ENCODE assay signal across 8 cellular contexts in the genomic region with DNA sequence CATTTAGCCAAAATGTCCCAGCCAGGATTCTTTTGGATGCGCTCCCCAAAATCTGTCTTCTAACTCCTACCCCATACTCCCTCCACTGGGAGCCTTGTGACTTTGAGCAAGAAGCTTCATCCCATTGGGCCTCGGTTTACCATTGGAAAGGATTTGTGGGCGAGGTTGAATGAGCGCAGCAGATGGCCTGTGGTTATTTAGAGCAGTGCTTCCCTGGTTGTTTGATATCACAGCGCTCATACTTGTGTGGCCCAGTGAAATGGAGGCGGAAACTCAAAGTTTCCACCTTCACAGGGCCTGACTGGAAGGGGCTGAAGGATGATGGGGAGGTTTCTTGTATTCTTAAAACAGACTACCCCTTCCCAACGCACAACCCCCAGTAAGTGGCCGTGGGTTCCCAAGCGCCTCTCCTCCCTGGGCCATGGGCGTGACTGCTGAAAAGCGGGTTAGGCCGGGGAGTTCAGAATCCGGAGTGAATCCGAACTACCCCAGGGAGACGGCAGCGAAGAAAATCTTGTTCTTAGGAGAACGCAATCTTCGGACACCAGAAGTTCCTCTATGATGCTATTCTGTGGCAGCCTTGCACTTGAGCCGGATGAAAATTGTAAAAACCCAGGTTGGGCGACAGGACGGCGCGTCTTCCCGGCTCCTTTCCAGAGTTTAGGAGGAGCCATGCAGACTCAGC. TPM values are rescaled to one million over a fixed set of nuclear protein-coding genes. Genes with fewer than 3 reads are reported as not detected.
DNase-seq lines count a peak whose midpoint lies in the region; ATAC-seq and TF ChIP-seq lines count a peak whose summit lies in the region.

No MANE protein-coding gene starts in this region.

- intact Hi-C loops in psoas muscle (cut with DNase I) = loop anchor here (2.0 to 10.0 kb wide), 2 partner anchors 16 to 174 kb away; a partner anchor contains a TSS

- peaks cover 40% of the 10 kb centered on the region for H3K27me3 Mint-ChIP-seq in WTC11 (ENCODE audit: low read depth)

- H3K4me3 Mint-ChIP-seq in WTC11 = peak overlapping the region; percentile 95

- H3K4me1 ChIP-seq in psoas muscle = peaks cover 23% of the 10 kb centered on the region

- H3K27ac ChIP-seq in psoas muscle = peak overlapping the region; percentile 100

- peaks cover 30% of the 10 kb centered on the region for H3K4me1 Mint-ChIP-seq in WTC11

- H3K27me3 ChIP-seq in psoas muscle (ENCODE audit: insufficient read depth in 3 of 3, low read length in 2 of 3) = no peaks in the 10 kb centered on the region

- H3K4me3 ChIP-seq in fibroblast of pulmonary artery (replicated peaks; ENCODE audit: low read depth, low read length) (peak overlapping the region; percentile 97), psoas muscle (peak overlapping the region; percentile 100)

- no peaks in the 10 kb centered on the region for H3K9me3 Mint-ChIP-seq in WTC11

- peak; percentile 46 for DNase-seq in COLO829 (ENCODE audit: low spot score)
- DNase-seq in WTC11 (ENCODE audit: low spot score) = no peak
- DNase-seq in fibroblast of pulmonary artery (ENCODE audit: low read depth) = peak; percentile 51
- DNase-seq in psoas muscle = no peak
- DNase-seq in midbrain (lab: John Stamatoyannopoulos, UW) = no peak
- no peak for DNase-seq in GF-D8 (lab: John Stamatoyannopoulos, UW)

- peaks cover 65% of the 10 kb centered on the region for H3K36me3 Mint-ChIP-seq in WTC11

- peaks cover 4 to 59% of the 10 kb centered on the region in 2 donors for H3K36me3 ChIP-seq in psoas muscle (ENCODE audit: insufficient read depth in 1 of 2, low read depth in 1 of 2)

- TF ChIP-seq CTCF in WTC11 (IDR thresholded peaks at IDR 0.05) = no peak
- no peak for TF ChIP-seq CTCF in fibroblast of pulmonary artery (IDR thresholded peaks at IDR 0.05; ENCODE audit: low read length, missing control alignments)
- TF ChIP-seq CTCF in psoas muscle (IDR thresholded peaks at IDR 0.05) = no peak

- peak overlapping the region; percentile 92 for H3K27ac Mint-ChIP-seq in WTC11

- CTCF ChIA-PET in WTC11 (lab: Charles Lee) = interaction anchor here (0.9 to 5.6 kb wide), 14 partner anchors 9 to 414 kb away, joined by 3 to 54 read pairs (median 5); a partner anchor contains a TSS

- H3K9me3 ChIP-seq in psoas muscle = no peaks in the 10 kb centered on the region

- POLR2A ChIA-PET in WTC11 (lab: Charles Lee) = interaction anchor here (0.5 to 1.7 kb wide), 20 partner anchors 9 to 525 kb away, joined by 3 to 16 read pairs (median 4); a partner anchor contains a TSS

- ATAC-seq in HG03103 (IDR thresholded peaks at IDR 0.05; ENCODE audit: low read depth, unreplicated experiment) (peak; percentile 4), WTC11 (no peak), psoas muscle (no peak), GM21723 (IDR thresholded peaks at IDR 0.05; ENCODE audit: unreplicated experiment) (no peak)

- 9% methylated on average over 24 of the region's 24 CpGs for WGBS in psoas muscle, 3 donors

TF ChIP-seq in WTC11, 78 proteins besides CTCF, POLR2A, EP300 and RAD21:
- TF ChIP-seq ZBTB21 (CRISPR knock-in tag; IDR thresholded peaks at IDR 0.05; ENCODE audit: borderline replicate concordance) (no peak), EMX1 (CRISPR knock-in tag; IDR thresholded peaks at IDR 0.05) (0 out of 2 replicates have a peak, but pooled peaks have one; percentile 14), JAZF1 (CRISPR knock-in tag; IDR thresholded peaks at IDR 0.05) (no peak), ZNF671 (CRISPR knock-in tag; IDR thresholded peaks at IDR 0.05) (no peak), ELF4 (CRISPR knock-in tag; IDR thresholded peaks at IDR 0.05; ENCODE audit: low read depth) (no peak), CREM (CRISPR knock-in tag; IDR thresholded peaks at IDR 0.05) (no peak)
- TF ChIP-seq, protein P1, sequence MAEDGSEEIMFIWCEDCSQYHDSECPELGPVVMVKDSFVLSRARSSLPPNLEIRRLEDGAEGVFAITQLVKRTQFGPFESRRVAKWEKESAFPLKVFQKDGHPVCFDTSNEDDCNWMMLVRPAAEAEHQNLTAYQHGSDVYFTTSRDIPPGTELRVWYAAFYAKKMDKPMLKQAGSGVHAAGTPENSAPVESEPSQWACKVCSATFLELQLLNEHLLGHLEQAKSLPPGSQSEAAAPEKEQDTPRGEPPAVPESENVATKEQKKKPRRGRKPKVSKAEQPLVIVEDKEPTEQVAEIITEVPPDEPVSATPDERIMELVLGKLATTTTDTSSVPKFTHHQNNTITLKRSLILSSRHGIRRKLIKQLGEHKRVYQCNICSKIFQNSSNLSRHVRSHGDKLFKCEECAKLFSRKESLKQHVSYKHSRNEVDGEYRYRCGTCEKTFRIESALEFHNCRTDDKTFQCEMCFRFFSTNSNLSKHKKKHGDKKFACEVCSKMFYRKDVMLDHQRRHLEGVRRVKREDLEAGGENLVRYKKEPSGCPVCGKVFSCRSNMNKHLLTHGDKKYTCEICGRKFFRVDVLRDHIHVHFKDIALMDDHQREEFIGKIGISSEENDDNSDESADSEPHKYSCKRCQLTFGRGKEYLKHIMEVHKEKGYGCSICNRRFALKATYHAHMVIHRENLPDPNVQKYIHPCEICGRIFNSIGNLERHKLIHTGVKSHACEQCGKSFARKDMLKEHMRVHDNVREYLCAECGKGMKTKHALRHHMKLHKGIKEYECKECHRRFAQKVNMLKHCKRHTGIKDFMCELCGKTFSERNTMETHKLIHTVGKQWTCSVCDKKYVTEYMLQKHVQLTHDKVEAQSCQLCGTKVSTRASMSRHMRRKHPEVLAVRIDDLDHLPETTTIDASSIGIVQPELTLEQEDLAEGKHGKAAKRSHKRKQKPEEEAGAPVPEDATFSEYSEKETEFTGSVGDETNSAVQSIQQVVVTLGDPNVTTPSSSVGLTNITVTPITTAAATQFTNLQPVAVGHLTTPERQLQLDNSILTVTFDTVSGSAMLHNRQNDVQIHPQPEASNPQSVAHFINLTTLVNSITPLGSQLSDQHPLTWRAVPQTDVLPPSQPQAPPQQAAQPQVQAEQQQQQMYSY (CRISPR knock-in tag; IDR thresholded peaks at IDR 0.05) = peak; percentile 96
- TF ChIP-seq, protein P2, sequence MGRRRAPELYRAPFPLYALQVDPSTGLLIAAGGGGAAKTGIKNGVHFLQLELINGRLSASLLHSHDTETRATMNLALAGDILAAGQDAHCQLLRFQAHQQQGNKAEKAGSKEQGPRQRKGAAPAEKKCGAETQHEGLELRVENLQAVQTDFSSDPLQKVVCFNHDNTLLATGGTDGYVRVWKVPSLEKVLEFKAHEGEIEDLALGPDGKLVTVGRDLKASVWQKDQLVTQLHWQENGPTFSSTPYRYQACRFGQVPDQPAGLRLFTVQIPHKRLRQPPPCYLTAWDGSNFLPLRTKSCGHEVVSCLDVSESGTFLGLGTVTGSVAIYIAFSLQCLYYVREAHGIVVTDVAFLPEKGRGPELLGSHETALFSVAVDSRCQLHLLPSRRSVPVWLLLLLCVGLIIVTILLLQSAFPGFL (CRISPR knock-in tag; IDR thresholded peaks at IDR 0.05; ENCODE audit: borderline replicate concordance) = 0 out of 2 replicates have a peak, but pooled peaks have one; percentile 10
TF ChIP-seq in WTC11: peak in this region for 3.

RNA-seq across cellular contexts. Expression of a gene that starts 1.2 kb away (rescaled TPM):
- total RNA-seq in WTC11 (2021) = 361 to 460 TPM (median 371 TPM) in 3 replicates
- total RNA-seq in psoas muscle = 100 to 1,000 TPM; 246 to 839 (median 408) TPM
- polyA plus RNA-seq in psoas muscle = 1,000 to 10,000 TPM; 1,006 to 1,369 (median 1,295) TPM

RNA-seq across cellular contexts. Expression of a gene that starts 13.4 kb away (rescaled TPM):
- total RNA-seq in WTC11 (2021) (88.9 to 102 TPM (median 89.0 TPM) in 3 replicates), psoas muscle (10 to 100 TPM; 34.0 to 52.6 (median 42.6) TPM)
- polyA plus RNA-seq in psoas muscle = 100 to 1,000 TPM; 143 to 313 (median 186) TPM

RNA-seq across cellular contexts. Expression of a gene that starts 17.0 kb away (rescaled TPM):
- total RNA-seq in WTC11 (2021) (31.5 to 38.7 TPM (median 31.9 TPM) in 3 replicates), psoas muscle (10 to 100 TPM in 2 of 4 donors, 1 to 10 TPM in 2; 8.6 to 18.7 (median 13.3) TPM)
- 10 to 100 TPM in 2 of 3 donors, 1 to 10 TPM in 1; 7.4 to 20.9 (median 14.0) TPM for polyA plus RNA-seq in psoas muscle

RNA-seq across cellular contexts. Expression of a gene that starts 51.4 kb away (rescaled TPM):
- total RNA-seq in WTC11 (2021) = 2.1 to 2.9 TPM (median 2.3 TPM) in 3 replicates
- total RNA-seq in psoas muscle = under 1 TPM in 2 of 4 donors, not detected in 2; 0.04 to 0.06 TPM
- under 1 TPM; 0.01 to 0.14 (median 0.01) TPM for polyA plus RNA-seq in psoas muscle

Comparison
In these comparisons a context has a peak if more than half of its experiments do, and no peak if none do; other contexts are left out.
1. DNase-seq: peak in COLO829 (single experiment) and fibroblast of pulmonary artery (single experiment); none in WTC11 (single experiment), psoas muscle (0 of 2), midbrain (single experiment) and GF-D8 (single experiment).